Comparison of ENCODE assay signal across 10 cellular contexts in the genomic region with DNA sequence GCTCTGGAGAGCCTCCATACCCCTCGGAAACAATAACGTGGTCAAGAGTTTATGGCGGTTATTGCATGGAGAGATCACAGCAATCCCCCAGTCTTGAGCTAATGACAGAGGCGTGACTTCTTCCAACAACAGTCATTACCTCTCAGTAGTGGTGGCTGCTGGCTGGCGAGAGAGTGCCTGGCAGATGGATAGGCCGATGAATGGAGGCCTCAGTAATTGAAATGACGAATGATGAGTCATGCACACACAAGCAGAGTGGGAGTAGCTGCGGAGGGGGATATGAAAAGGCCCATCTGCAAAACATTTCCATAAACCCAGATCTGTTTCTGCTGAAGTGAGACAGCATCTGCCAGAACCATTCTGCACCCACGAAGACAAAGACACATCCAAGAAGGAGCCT.
DNase-seq lines count a peak whose midpoint lies in the region; ATAC-seq, FAIRE-seq and TF ChIP-seq lines count a peak whose summit lies in the region.
"Had no signal": no experiment of that assay in that cellular context is flagged by ENCODE, and none has a peak within 500 bp of the region (broad histone marks: within the 10 kb centered on the region; RNA-seq: fewer than 3 reads in every experiment).

No MANE protein-coding gene starts in this region.

- H3K36me3 ChIP-seq in left ventricle myocardium inferior, result no peaks in the 10 kb centered on the region

- intact Hi-C loops in left ventricle myocardium inferior (cut with micrococcal nuclease), result no loop called here

- no peak for ATAC-seq in HG03196 (IDR thresholded peaks at IDR 0.05; ENCODE audit: unreplicated experiment)

- peaks cover 24% of the 10 kb centered on the region for H3K27me3 ChIP-seq in left ventricle myocardium inferior (ENCODE audit: low read depth)
- H3K27me3 ChIP-seq: BLaER1 had no signal

- H3K4me1 ChIP-seq in left ventricle myocardium inferior, result no peaks in the 10 kb centered on the region

- no peak overlapping the region for H3K27ac ChIP-seq in left ventricle myocardium inferior (replicated peaks)
- H3K27ac ChIP-seq: BLaER1 had no signal

- no peaks in the 10 kb centered on the region for H3K9me3 ChIP-seq in left ventricle myocardium inferior (replicated peaks)

- H3K4me3 ChIP-seq in left ventricle myocardium inferior, result no peak overlapping the region
- H3K4me3 ChIP-seq: BLaER1 had no signal

- no peak for TF ChIP-seq CTCF in left ventricle myocardium inferior (IDR thresholded peaks at IDR 0.05; ENCODE audit: borderline replicate concordance)

- peak; percentile 66 for DNase-seq in NCI-H345 (lab: John Stamatoyannopoulos, UW)
- no peak for DNase-seq in NCI-H345 treated with DMSO at 0.1 percent for 48 hours (lab: John Stamatoyannopoulos, UW; ENCODE audit: unreplicated experiment)
- peak; percentile 92 for DNase-seq in SW480 (ENCODE audit: low spot score)
- peak; percentile 31 for DNase-seq in left ventricle myocardium inferior
- DNase-seq in urothelium cell line (ENCODE audit: low spot score), result peak; percentile 80
- no peak for DNase-seq in HCEC 1CT
- DNase-seq in activated T-cell treated with anti-CD3 and anti-CD28 coated beads for 4 hours, result no peak
- DNase-seq: activated naive CD4-positive, alpha-beta T cell treated with anti-CD3 and anti-CD28 coated beads, Interleukin-2, amount 10 ng/mL, durations not matched to agents 7 days and 5 days had no signal

- peak; percentile 13 for FAIRE-seq in urothelium cell line (lab: Jason Lieb, UNC)

Comparison
In these comparisons a context has a peak if more than half of its experiments do, and no peak if none do; other contexts are left out.
1. DNase-seq: peak in NCI-H345 (single experiment), SW480 (single experiment), left ventricle myocardium inferior (single experiment) and urothelium cell line (single experiment); none in NCI-H345 treated with DMSO at 0.1 percent for 48 hours (single experiment), HCEC 1CT (single experiment) and activated T-cell treated with anti-CD3 and anti-CD28 coated beads for 4 hours (single experiment).